In genomic region chr4:16857425-16857824, GRCh38 we compare ENCODE assay signal across 26 cellular contexts. TPM values are rescaled to one million over a fixed set of nuclear protein-coding genes. Genes with fewer than 3 reads are reported as not detected.
DNase-seq lines count a peak whose midpoint lies in the region; ATAC-seq, FAIRE-seq and TF ChIP-seq lines count a peak whose summit lies in the region.
"Had no signal": no experiment of that assay in that cellular context is flagged by ENCODE, and none has a peak within 500 bp of the region (broad histone marks: within the 10 kb centered on the region; RNA-seq: fewer than 3 reads in every experiment).

No MANE protein-coding gene starts in this region.

- H3K79me2 ChIP-seq in H9 (ENCODE audit: insufficient read depth, low read length) = peaks cover 5% of the 10 kb centered on the region; the same call in 1 of the 2 replicates
- H3K79me2 ChIP-seq in astrocyte (ENCODE audit: insufficient read depth, low read length) = no peaks in the 10 kb centered on the region

- no peak overlapping the region for H3K9ac ChIP-seq in H9 (ENCODE audit: extremely low read depth, insufficient read length, low read length)
- H3K9ac ChIP-seq in astrocyte (ENCODE audit: low read length) = no peak overlapping the region
- no peak overlapping the region for H3K9ac ChIP-seq in kidney (ENCODE audit: low read length in 2 of 2)
- H3K9ac ChIP-seq: BLaER1 treated with 17β-estradiol and CSF1 and Interleukin-3, amounts not matched to agents 10 nM and 100 nM; KMS-11 had no signal

- no peak overlapping the region for H2BK5ac ChIP-seq in H9 (ENCODE audit: insufficient read length, low read length)

- ATAC-seq in HG03039 (IDR thresholded peaks at IDR 0.05; ENCODE audit: unreplicated experiment) = no peak
- ATAC-seq: activated naive CD8-positive, alpha-beta T cell treated with anti-CD3 and anti-CD28 coated beads, Interleukin-2, amount 50 U/mL, for 24 hours; activated T-cell treated with anti-CD3 and anti-CD28 coated beads, Interleukin-2, amount 50 U/mL, for 4 hours; esophagus mucosa; stimulated activated naive CD8-positive, alpha-beta T cell treated with anti-CD3 and anti-CD28 coated beads, Interleukin-15, Interleukin-2, amounts not matched to agents 100 U/mL and 50 U/mL, for 24 hours had no signal

- H4K5ac ChIP-seq in H9 (ENCODE audit: insufficient read length, low read depth, low read length) = peak overlapping the region; percentile 12

- H3K27ac Mint-ChIP-seq in H9 = peak overlapping the region in 2 of 3 experiments; percentile 0 to 32; a peak in 5 of 7 replicates
- peak overlapping the region; percentile 93 for H3K27ac Mint-ChIP-seq in astrocyte (ENCODE audit: unreplicated experiment)
- H3K27ac Mint-ChIP-seq: activated B cell treated with CpG ODN at 0.5 μM for 24 hours; activated naive CD8-positive, alpha-beta T cell treated with anti-CD3 and anti-CD28 coated beads, Interleukin-2, amount 50 U/mL, for 24 hours had no signal

- no peaks in the 10 kb centered on the region for H3K79me1 ChIP-seq in H9 (ENCODE audit: insufficient read depth, low read depth, low read length, poor library complexity, severe bottlenecking)

- H3T11ph ChIP-seq in H9 (ENCODE audit: low read length) = no peak overlapping the region

- H4K20me1 ChIP-seq in H9 (ENCODE audit: control insufficient read depth, insufficient read depth, insufficient read length) = no peaks in the 10 kb centered on the region
- no peaks in the 10 kb centered on the region for H4K20me1 ChIP-seq in astrocyte (ENCODE audit: insufficient read depth, low read length)
- H4K20me1 ChIP-seq: BLaER1 treated with 17β-estradiol and CSF1 and Interleukin-3, amounts not matched to agents 10 nM and 100 nM had no signal

- H3K18ac ChIP-seq in H9 (ENCODE audit: insufficient read length, low read depth, low read length) = no peak overlapping the region

- H3K36me3 Mint-ChIP-seq in H9 (ENCODE audit: insufficient read depth in 1 of 3, low read depth in 3 of 3) (peaks cover 0 to 7% (median 0%) of the 10 kb centered on the region in 3 experiments; a peak in 2 of 7 replicates), astrocyte (ENCODE audit: low read depth, unreplicated experiment) (no peaks in the 10 kb centered on the region)

- TF ChIP-seq CTCF in H9 (conservative IDR thresholded peaks at IDR 0.05) = no peak
- no peak for TF ChIP-seq CTCF in astrocyte (IDR thresholded peaks at IDR 0.05; ENCODE audit: insufficient read depth, low read depth, low read length)
- TF ChIP-seq CTCF in kidney (IDR thresholded peaks at IDR 0.05; ENCODE audit: borderline replicate concordance, extremely low read depth, insufficient read depth) = no peak
- no peak for TF ChIP-seq CTCF in stomach (IDR thresholded peaks at IDR 0.05)
- no peak for TF ChIP-seq CTCF in prostate gland (IDR thresholded peaks at IDR 0.05)

- H2BK12ac ChIP-seq in H9 (ENCODE audit: insufficient read length, low read depth, low read length) = peak overlapping the region; percentile 86

- H3K27me3 ChIP-seq in H9 (ENCODE audit: insufficient read depth, low read length) (no peaks in the 10 kb centered on the region), astrocyte (ENCODE audit: insufficient read depth, low read length) (no peaks in the 10 kb centered on the region), stomach (no peaks in the 10 kb centered on the region), prostate gland (replicated peaks; ENCODE audit: insufficient read depth) (no peaks in the 10 kb centered on the region)
- H3K27me3 ChIP-seq: BLaER1 treated with 17β-estradiol and CSF1 and Interleukin-3, amounts not matched to agents 10 nM and 100 nM; Peyer's patch; sigmoid colon had no signal

- H2BK120ac ChIP-seq in H9 (ENCODE audit: low read depth, low read length, poor library complexity, severe bottlenecking) = no peak overlapping the region

- no peak for TF ChIP-seq EP300 in stomach (IDR thresholded peaks at IDR 0.05)

- H3K23me2 ChIP-seq in H9 (ENCODE audit: insufficient read length, low read depth, low read length, poor library complexity, severe bottlenecking) = no peaks in the 10 kb centered on the region

- no peak for FAIRE-seq in astrocyte (lab: Jason Lieb, UNC)
- no peak for FAIRE-seq in kidney (lab: Jason Lieb, UNC)

- H3K14ac ChIP-seq in H9 (ENCODE audit: insufficient read depth, low read length) = no peak overlapping the region

- H4K8ac ChIP-seq in H9 (replicated peaks; ENCODE audit: insufficient read length, low read depth, low read length) = no peak overlapping the region

- TF ChIP-seq POLR2A in stomach (IDR thresholded peaks at IDR 0.05) (no peak), prostate gland (IDR thresholded peaks at IDR 0.05) (no peak)

- H3K4me1 Mint-ChIP-seq in H9 (peaks cover 35 to 41% of the 10 kb centered on the region in 2 experiments), astrocyte (ENCODE audit: low read depth, unreplicated experiment) (peaks cover 40% of the 10 kb centered on the region)
- H3K4me1 Mint-ChIP-seq: activated B cell treated with CpG ODN at 0.5 μM for 24 hours; activated naive CD8-positive, alpha-beta T cell treated with anti-CD3 and anti-CD28 coated beads, Interleukin-2, amount 50 U/mL, for 24 hours; neural crest cell had no signal

- no peak overlapping the region for H3K23ac ChIP-seq in H9 (ENCODE audit: insufficient read length, low read depth, low read length)

- H3K9me3 Mint-ChIP-seq in H9 (no peaks in the 10 kb centered on the region), astrocyte (ENCODE audit: unreplicated experiment) (no peaks in the 10 kb centered on the region)
- H3K9me3 Mint-ChIP-seq: activated B cell treated with CpG ODN at 0.5 μM for 24 hours; activated naive CD8-positive, alpha-beta T cell treated with anti-CD3 and anti-CD28 coated beads, Interleukin-2, amount 50 U/mL, for 24 hours; activated T-cell treated with anti-CD3 and anti-CD28 coated beads, Interleukin-2, amount 50 U/mL, for 4 hours had no signal

- no peak overlapping the region for H2BK15ac ChIP-seq in H9 (ENCODE audit: low read depth, low read length)

- H3K4me1 ChIP-seq in H9 (ENCODE audit: insufficient read depth, low read length) (peaks cover 13% of the 10 kb centered on the region), astrocyte (ENCODE audit: insufficient read depth, low read length) (peaks cover 36% of the 10 kb centered on the region), kidney (ENCODE audit: control insufficient read depth in 1 of 2, insufficient read depth in 1 of 2, low read depth in 1 of 2, low read length in 2 of 2) (no peaks in the 10 kb centered on the region), stomach (peaks cover 0 to 8% (median 0%) of the 10 kb centered on the region in 4 donors), prostate gland (replicated peaks) (no peaks in the 10 kb centered on the region)
- H3K4me1 ChIP-seq: BLaER1 treated with 17β-estradiol and CSF1 and Interleukin-3, amounts not matched to agents 10 nM and 100 nM; Peyer's patch; sigmoid colon had no signal

- H3K36me3 ChIP-seq in astrocyte (ENCODE audit: insufficient read depth, low read length) = no peaks in the 10 kb centered on the region
- H3K36me3 ChIP-seq in kidney (ENCODE audit: control insufficient read depth in 1 of 2, insufficient read depth in 2 of 2, low read length in 2 of 2) = no peaks in the 10 kb centered on the region
- no peaks in the 10 kb centered on the region for H3K36me3 ChIP-seq in stomach
- no peaks in the 10 kb centered on the region for H3K36me3 ChIP-seq in prostate gland
- H3K36me3 ChIP-seq: BLaER1 treated with 17β-estradiol and CSF1 and Interleukin-3, amounts not matched to agents 10 nM and 100 nM; Peyer's patch; sigmoid colon had no signal

- H3K9me3 ChIP-seq in H9 (ENCODE audit: control insufficient read depth, low read depth, low read length) (no peaks in the 10 kb centered on the region), astrocyte (ENCODE audit: insufficient read depth, low read depth, low read length) (no peaks in the 10 kb centered on the region), kidney (ENCODE audit: control insufficient read depth in 1 of 2, low read length in 2 of 2) (no peaks in the 10 kb centered on the region), stomach (no peaks in the 10 kb centered on the region), prostate gland (no peaks in the 10 kb centered on the region)
- H3K9me3 ChIP-seq: BLaER1 treated with 17β-estradiol and CSF1 and Interleukin-3, amounts not matched to agents 10 nM and 100 nM; Peyer's patch; sigmoid colon had no signal

- H3K4me3 Mint-ChIP-seq in H9 = no peak overlapping the region
- H3K4me3 Mint-ChIP-seq in astrocyte (ENCODE audit: unreplicated experiment) = no peak overlapping the region
- H3K4me3 Mint-ChIP-seq: activated B cell treated with CpG ODN at 0.5 μM for 24 hours; activated naive CD8-positive, alpha-beta T cell treated with anti-CD3 and anti-CD28 coated beads, Interleukin-2, amount 50 U/mL, for 24 hours; activated T-cell treated with anti-CD3 and anti-CD28 coated beads, Interleukin-2, amount 50 U/mL, for 4 hours; neural crest cell had no signal

- intact Hi-C loops in kidney (cut with DNase I) = no loop called here
- intact Hi-C loops in stomach (cut with DNase I; ENCODE audit: low total_unique reads) = no loop called here
- intact Hi-C loops in prostate gland (cut with DNase I) = no loop called here

- WGBS in H9 (ENCODE audit: extremely low coverage, insufficient read length, low lambda C conversion rate) = no CpG with 5 or more reads among the region's 5 CpGs
- 79 to 86% (median 83%) methylated on average over 5 of the region's 5 CpGs for WGBS in stomach, 5 donors
- 85% methylated on average over 5 of the region's 5 CpGs for WGBS in prostate gland

- H3K4me2 ChIP-seq in H9 (ENCODE audit: insufficient read depth, insufficient read length, low read length) = no peak overlapping the region
- no peak overlapping the region for H3K4me2 ChIP-seq in astrocyte (ENCODE audit: low read length)
- H3K4me2 ChIP-seq: BLaER1 treated with 17β-estradiol and CSF1 and Interleukin-3, amounts not matched to agents 10 nM and 100 nM; KMS-11 had no signal

- H2AFZ ChIP-seq in H9 (ENCODE audit: low read length) = no peak overlapping the region
- H2AFZ ChIP-seq in astrocyte (ENCODE audit: low read depth, low read length) = no peak overlapping the region

- H4K91ac ChIP-seq in H9 (ENCODE audit: insufficient read length, low read depth, low read length) = peak overlapping the region; percentile 71

- H3K56ac ChIP-seq in H9 (ENCODE audit: insufficient read length, low read depth, low read length) = no peak overlapping the region

- no peak overlapping the region for H3K4ac ChIP-seq in H9 (ENCODE audit: low read depth, low read length)

- H3K27me3 Mint-ChIP-seq in H9 (ENCODE audit: low read depth) (no peaks in the 10 kb centered on the region), astrocyte (ENCODE audit: low read depth, unreplicated experiment) (no peaks in the 10 kb centered on the region)
- H3K27me3 Mint-ChIP-seq: activated B cell treated with CpG ODN at 0.5 μM for 24 hours; activated naive CD8-positive, alpha-beta T cell treated with anti-CD3 and anti-CD28 coated beads, Interleukin-2, amount 50 U/mL, for 24 hours had no signal

- no peak overlapping the region for H2BK20ac ChIP-seq in H9 (ENCODE audit: low read depth, low read length, poor library complexity, severe bottlenecking)

- H2AK5ac ChIP-seq in H9 (ENCODE audit: insufficient read length, low read length) = no peak overlapping the region

- no peak for DNase-seq in H9
- DNase-seq in astrocyte (ENCODE audit: low read depth) = no peak
- DNase-seq in kidney = no peak
- no peak for DNase-seq in stomach
- DNase-seq in cortex of kidney (lab: John Stamatoyannopoulos, UW) = no peak
- DNase-seq in prostate gland (ENCODE audit: low spot score) = no peak
- DNase-seq: activated B cell treated with CpG ODN at 0.5 μM for 24 hours; activated CD4-positive, alpha-beta T cell treated with anti-CD3 and anti-CD28 coated beads, Interleukin-2, amount 50 U/mL, for 1 hour; activated naive CD8-positive, alpha-beta T cell treated with anti-CD3 and anti-CD28 coated beads, Interleukin-2, amount 50 U/mL, for 24 hours; activated T-cell treated with anti-CD3 and anti-CD28 coated beads, Interleukin-2, amount 50 U/mL, for 4 hours; cerebellar nuclear complex; effector CD8-positive, alpha-beta T cell; foreskin melanocyte; NCI-H1417; NCI-H2081; NCI-H2227 treated with DMSO at 0.1 percent for 48 hours; NCI-H69; Peyer's patch; posterior cingulate gyrus; sigmoid colon; stimulated activated naive CD8-positive, alpha-beta T cell treated with anti-CD3 and anti-CD28 coated beads, Interleukin-15, Interleukin-2, amounts not matched to agents 100 U/mL and 50 U/mL, for 24 hours had no signal

- H3K27ac ChIP-seq in H9 (ENCODE audit: insufficient read length, low read depth, low read length) (no peak overlapping the region), astrocyte (ENCODE audit: low read depth, low read length) (no peak overlapping the region), kidney (ENCODE audit: low read depth in 2 of 2, low read length in 2 of 2) (peak overlapping the region; percentile 18 to 56), stomach (peak overlapping the region in 3 of 5 donors; percentile 10 to 48 (median 14)), prostate gland (no peak overlapping the region)
- H3K27ac ChIP-seq: BLaER1 treated with 17β-estradiol and CSF1 and Interleukin-3, amounts not matched to agents 10 nM and 100 nM; KMS-11 had no signal

- no peak overlapping the region for H3K4me3 ChIP-seq in astrocyte (ENCODE audit: insufficient read depth, low read depth, low read length)
- H3K4me3 ChIP-seq in kidney (ENCODE audit: low read length in 2 of 2) = no peak overlapping the region
- no peak overlapping the region for H3K4me3 ChIP-seq in stomach
- H3K4me3 ChIP-seq in prostate gland = no peak overlapping the region
- H3K4me3 ChIP-seq: BLaER1 treated with 17β-estradiol and CSF1 and Interleukin-3, amounts not matched to agents 10 nM and 100 nM; Peyer's patch; sigmoid colon had no signal

RNA-seq across cellular contexts. Expression of gene LDB2, which starts 41.0 kb away (rescaled TPM):
- total RNA-seq in H9 (2021) (22.5 and 25.8 TPM in 2 replicates), astrocyte (4.9 and 9.4 TPM in 2 replicates), kidney (59.9 TPM), stomach (10 to 100 TPM in 4 of 5 donors, 1 to 10 TPM in 1; 6.2 to 63.3 (median 15.6) TPM), prostate gland (10 to 100 TPM in 1 of 2 donors, 1 to 10 TPM in 1; 6.0 to 37.7 TPM)
- polyA plus RNA-seq in kidney (ENCODE audit: insufficient read depth, low read depth, low replicate concordance) (26.9 TPM), stomach (10 to 100 TPM in 1 of 3 donors, 1 to 10 TPM in 2; 6.9 to 14.7 (median 7.5) TPM)
- total RNA-seq: activated B cell treated with CpG ODN at 0.5 μM for 24 hours had no signal

Comparison
In these comparisons a context has a peak if more than half of its experiments do, and no peak if none do; other contexts are left out.
1. H3K27ac ChIP-seq: peak in kidney (2 of 2) and stomach (3 of 5); none in H9 (single experiment), astrocyte (single experiment) and prostate gland (0 of 2).